ENCODE assay signal across 18 cellular contexts in genomic region chr4:1593881-1594345, GRCh38.
"Had no signal": no experiment of that assay in that cellular context is flagged by ENCODE, and none has a peak within 500 bp of the region (broad histone marks: within the 10 kb centered on the region; RNA-seq: fewer than 3 reads in every experiment).

No MANE protein-coding gene starts in this region.

- H3K4me1 ChIP-seq: thyroid gland, uterus had no signal

- H3K27ac Mint-ChIP-seq: dendritic cell treated with granulocyte-macrophage colony-stimulating factor and Interleukin-4, amounts not matched to agents 40 ng/mL and 50 ng/mL, for 4 days; immature natural killer cell; memory B cell; natural killer cell treated with Interleukin-12 subunit alpha and Interleukin-12 subunit beta and Interleukin-15 and Interleukin-18, amount 100 ng/mL, for 72 hours; stimulated activated effector memory CD8-positive, alpha-beta T cell treated with anti-CD3 and anti-CD28 coated beads, Interleukin-12 subunit alpha, Interleukin-12 subunit beta, amount 100 ng/mL, for 72 hours; T-helper 2 cell treated with Interferon-gamma antibody and Interleukin-4, amounts not matched to agents 5 μg/mL and 100 μg/mL, for 36 hours had no signal

- H3K9me3 ChIP-seq: thyroid gland had no signal

- H3K36me3 ChIP-seq: thyroid gland, uterus had no signal

- ATAC-seq: activated naive CD4-positive, alpha-beta T cell treated with anti-CD3 and anti-CD28 coated beads, Interleukin-2, amount 50 U/mL, for 72 hours; activated T-cell treated with anti-CD3 and anti-CD28 coated beads, Interleukin-2, amount 50 U/mL, for 4 hours; left colon; natural killer cell treated with Interleukin-12 subunit alpha and Interleukin-12 subunit beta and Interleukin-15 and Interleukin-18, amount 100 ng/mL, for 72 hours; stimulated activated effector memory CD8-positive, alpha-beta T cell treated with anti-CD3 and anti-CD28 coated beads, Interleukin-12 subunit alpha, Interleukin-12 subunit beta, amount 100 ng/mL, for 72 hours had no signal

- H3K4me1 Mint-ChIP-seq: brain; immature natural killer cell; memory B cell; stimulated activated effector memory CD8-positive, alpha-beta T cell treated with anti-CD3 and anti-CD28 coated beads, Interleukin-12 subunit alpha, Interleukin-12 subunit beta, amount 100 ng/mL, for 72 hours had no signal

- DNase-seq: activated CD4-positive, alpha-beta T cell treated with anti-CD3 and anti-CD28 coated beads, Interleukin-2, amount 50 U/mL, for 4 hours; activated CD4-positive, CD25-positive, alpha-beta regulatory T cell treated with anti-CD3 and anti-CD28 coated beads, Interleukin-2, amount 50 U/mL, for 72 hours; activated effector memory CD4-positive, alpha-beta T cell treated with anti-CD3 and anti-CD28 coated beads, Interleukin-2, amount 50 U/mL, for 16 hours; activated T-cell treated with anti-CD3 and anti-CD28 coated beads, Interleukin-2, amount 50 U/mL, for 4 hours; amygdala; hypothalamus; immature natural killer cell; small intestine; thyroid gland; uterus had no signal

- H3K36me3 Mint-ChIP-seq: stimulated activated effector memory CD8-positive, alpha-beta T cell treated with anti-CD3 and anti-CD28 coated beads, Interleukin-12 subunit alpha, Interleukin-12 subunit beta, amount 100 ng/mL, for 72 hours had no signal

- H3K27ac ChIP-seq: thyroid gland, uterus had no signal

- H3K4me3 ChIP-seq: thyroid gland, uterus had no signal

- H3K4me3 Mint-ChIP-seq: activated T-cell treated with anti-CD3 and anti-CD28 coated beads, Interleukin-2, amount 50 U/mL, for 4 hours; dendritic cell treated with granulocyte-macrophage colony-stimulating factor and Interleukin-4, amounts not matched to agents 40 ng/mL and 50 ng/mL, for 4 days; immature natural killer cell; memory B cell; natural killer cell treated with Interleukin-12 subunit alpha and Interleukin-12 subunit beta and Interleukin-15 and Interleukin-18, amount 100 ng/mL, for 72 hours; stimulated activated effector memory CD8-positive, alpha-beta T cell treated with anti-CD3 and anti-CD28 coated beads, Interleukin-12 subunit alpha, Interleukin-12 subunit beta, amount 100 ng/mL, for 72 hours; T-helper 2 cell treated with Interferon-gamma antibody and Interleukin-4, amounts not matched to agents 5 μg/mL and 100 μg/mL, for 36 hours had no signal

- H3K27me3 ChIP-seq: thyroid gland, uterus had no signal
